Comparison of ENCODE assay signal across 1 cellular context in genomic region chr4:150562751-150563150, GRCh38.
TF ChIP-seq lines count a peak whose summit lies in the region.

No MANE protein-coding gene starts in this region.

TF ChIP-seq in K562, 482 proteins besides CTCF, POLR2A, EP300 and RAD21 (continued from another document):
- TF ChIP-seq TRIM25 (IDR thresholded peaks at IDR 0.05; ENCODE audit: borderline replicate concordance): no peak
